ENCODE assay signal across 9 cellular contexts in the genomic region with DNA sequence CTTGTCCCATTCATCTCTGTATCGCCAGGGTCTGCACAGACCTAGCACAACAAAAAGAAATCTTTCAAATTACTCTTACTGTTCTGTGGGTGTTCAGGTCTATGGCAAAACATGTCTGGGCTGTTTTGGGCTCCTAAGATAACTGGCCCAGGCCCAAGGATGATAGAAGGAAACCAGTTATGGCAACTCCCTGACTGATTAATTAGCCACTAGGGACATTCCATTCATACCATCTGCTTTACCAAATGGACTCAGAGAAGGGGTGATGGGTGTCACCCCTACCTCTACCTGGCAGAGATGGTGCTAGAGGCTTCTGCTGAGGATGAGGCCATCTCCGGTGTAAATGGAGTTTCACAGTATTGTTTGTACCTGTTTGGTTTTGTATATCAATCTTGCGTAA. TPM values are rescaled to one million over a fixed set of nuclear protein-coding genes. Genes with fewer than 3 reads are reported as not detected.
A peak's percentile ranks its signal among the peaks of the same experiment; 100 is the strongest.
DNase-seq lines count a peak whose midpoint lies in the region; ATAC-seq and TF ChIP-seq lines count a peak whose summit lies in the region.
"Had no signal": no experiment of that assay in that cellular context is flagged by ENCODE, and none has a peak within 500 bp of the region (broad histone marks: within the 10 kb centered on the region; RNA-seq: fewer than 3 reads in every experiment).

No MANE protein-coding gene starts in this region.

- peaks cover 28% of the 10 kb centered on the region for H3K4me1 ChIP-seq in CD8-positive, alpha-beta T cell (ENCODE audit: insufficient read depth, low read length)

- no peak for TF ChIP-seq CTCF in CD8-positive, alpha-beta T cell (IDR thresholded peaks at IDR 0.05)
- no peak for TF ChIP-seq CTCF in chondrocyte (IDR thresholded peaks at IDR 0.05)
- no peak for TF ChIP-seq CTCF in nephron (IDR thresholded peaks at IDR 0.05; ENCODE audit: unreplicated experiment in 3 of 3)

- H3K27ac ChIP-seq in CD8-positive, alpha-beta T cell (ENCODE audit: low read depth, low read length), result no peak overlapping the region

- no peak overlapping the region for H3K4me3 ChIP-seq in CD8-positive, alpha-beta T cell (ENCODE audit: low read depth, low read length)

- no peaks in the 10 kb centered on the region for H3K27me3 Mint-ChIP-seq in CD8-positive, alpha-beta T cell (ENCODE audit: low read depth)
- H3K27me3 Mint-ChIP-seq in chondrocyte (ENCODE audit: low read depth) (peaks cover 3% of the 10 kb centered on the region), nephron (ENCODE audit: low read depth) (peaks cover 24% of the 10 kb centered on the region)

- peaks cover 43% of the 10 kb centered on the region for H3K4me1 Mint-ChIP-seq in CD8-positive, alpha-beta T cell (ENCODE audit: low read depth)
- H3K4me1 Mint-ChIP-seq in chondrocyte (ENCODE audit: low read depth) (peaks cover 17% of the 10 kb centered on the region), nephron (peaks cover 6% of the 10 kb centered on the region)

- peak overlapping the region; percentile 83 for H3K4me3 Mint-ChIP-seq in CD8-positive, alpha-beta T cell
- H3K4me3 Mint-ChIP-seq in chondrocyte (ENCODE audit: unreplicated experiment) (peak overlapping the region; percentile 29), nephron (peak overlapping the region; percentile 76 to 80 (median 80))

- H3K36me3 Mint-ChIP-seq in CD8-positive, alpha-beta T cell, result peaks cover 4% of the 10 kb centered on the region
- no peaks in the 10 kb centered on the region for H3K36me3 Mint-ChIP-seq in chondrocyte (ENCODE audit: low read depth)
- no peaks in the 10 kb centered on the region for H3K36me3 Mint-ChIP-seq in nephron (ENCODE audit: low read depth)

- no peak for ATAC-seq in CD8-positive, alpha-beta T cell
- ATAC-seq in HG03354 (IDR thresholded peaks at IDR 0.05; ENCODE audit: poor library complexity, severe bottlenecking, unreplicated experiment), result no peak
- no peak for ATAC-seq in HG03095 (IDR thresholded peaks at IDR 0.05; ENCODE audit: unreplicated experiment)

- no peak overlapping the region for H3K27ac Mint-ChIP-seq in CD8-positive, alpha-beta T cell
- no peak overlapping the region for H3K27ac Mint-ChIP-seq in chondrocyte (ENCODE audit: unreplicated experiment)
- H3K27ac Mint-ChIP-seq in nephron, result no peak overlapping the region

- intact Hi-C loops in CD8-positive, alpha-beta T cell (cut with DNase I, micrococcal nuclease), result loop anchor here (5.0 kb wide), 3 partner anchors 40 to 665 kb away; partner anchors contain the start of gene KIAA1958 (in 1 of the 2)

- CTCF ChIA-PET in CD8-positive, alpha-beta T cell (lab: Charles Lee), result no interaction called here

- no peaks in the 10 kb centered on the region for H3K36me3 ChIP-seq in CD8-positive, alpha-beta T cell (ENCODE audit: insufficient read depth, low read length)

- no peak for DNase-seq in CD8-positive, alpha-beta T cell
- DNase-seq in Kasumi-1 (lab: John Stamatoyannopoulos, UW) (peak; percentile 5), chondrocyte (ENCODE audit: low spot score) (no peak), retina (no peak), NCI-H1694 treated with DMSO at 0.1 percent for 48 hours (lab: John Stamatoyannopoulos, UW) (no peak)
- DNase-seq: posterior cingulate gyrus had no signal

- H3K27me3 ChIP-seq in CD8-positive, alpha-beta T cell (ENCODE audit: insufficient read depth, low read length), result no peaks in the 10 kb centered on the region

- POLR2A ChIA-PET in CD8-positive, alpha-beta T cell (lab: Charles Lee), result no interaction called here

- H3K9me3 Mint-ChIP-seq in CD8-positive, alpha-beta T cell, result no peaks in the 10 kb centered on the region
- H3K9me3 Mint-ChIP-seq in chondrocyte (ENCODE audit: low read depth) (no peaks in the 10 kb centered on the region), nephron (no peaks in the 10 kb centered on the region)

- H3K9me3 ChIP-seq in CD8-positive, alpha-beta T cell (ENCODE audit: low read length), result no peaks in the 10 kb centered on the region

RNA-seq across cellular contexts. Expression of gene SLC31A2, which starts 1.9 kb away (rescaled TPM):
- 1 to 10 TPM; 5.4 to 6.0 TPM for total RNA-seq in CD8-positive, alpha-beta T cell
- 4.2 to 6.1 TPM (median 5.8 TPM) in 3 replicates for total RNA-seq in chondrocyte

Comparison
In these comparisons a context has a peak if more than half of its experiments do, and no peak if none do; other contexts are left out.
1. DNase-seq: peak in Kasumi-1 (2 of 2); none in CD8-positive, alpha-beta T cell (0 of 7), chondrocyte (single experiment), retina (single experiment) and NCI-H1694 treated with DMSO at 0.1 percent for 48 hours (single experiment).
2. H3K4me3 Mint-ChIP-seq: peak in every context shown above with its lines; median percentile 83 in CD8-positive, alpha-beta T cell; 80 in nephron; 29 in chondrocyte.